22 cellular contexts compared by ENCODE assay signal in the genomic region with DNA sequence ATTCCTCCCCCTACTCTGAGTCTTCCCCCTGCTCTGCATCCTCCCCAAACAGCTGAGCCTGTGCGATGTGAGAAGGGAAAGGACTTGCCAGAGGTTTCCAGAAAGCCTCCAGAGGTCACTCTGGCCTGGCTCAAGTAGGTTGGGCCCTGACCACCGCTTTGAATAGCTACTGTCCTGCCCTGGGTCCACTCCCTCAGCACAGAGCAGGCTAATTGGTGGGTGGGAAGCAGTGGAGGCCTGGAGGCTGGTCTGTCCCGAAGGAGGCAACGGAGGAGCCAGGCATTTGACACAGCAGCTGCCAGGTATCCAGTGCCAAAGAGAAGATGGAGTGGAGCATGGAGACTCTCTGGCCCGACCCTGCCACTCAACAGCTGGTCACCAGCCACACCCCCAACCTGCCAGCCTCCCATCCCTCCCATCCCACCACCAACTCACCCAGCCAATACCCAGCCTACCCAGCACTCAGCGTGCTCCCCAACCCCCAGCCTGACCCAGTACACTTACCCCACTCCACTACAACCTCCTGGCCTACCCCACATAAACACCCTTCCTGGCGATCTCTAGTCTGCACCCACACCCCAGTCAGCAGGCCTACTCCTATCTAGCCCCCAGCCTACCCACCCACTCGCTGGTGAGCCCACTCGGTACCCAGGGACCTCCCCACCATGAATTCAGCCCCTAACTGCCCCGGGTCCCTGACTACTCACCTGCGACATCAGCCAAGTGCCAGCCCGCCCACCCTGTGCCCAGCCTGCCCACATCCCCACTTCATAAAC.
DNase-seq lines count a peak whose midpoint lies in the region; ATAC-seq, FAIRE-seq and TF ChIP-seq lines count a peak whose summit lies in the region.
"Had no signal": no experiment of that assay in that cellular context is flagged by ENCODE, and none has a peak within 500 bp of the region (broad histone marks: within the 10 kb centered on the region; RNA-seq: fewer than 3 reads in every experiment).

No MANE protein-coding gene starts in this region.

- H3K27me3 Mint-ChIP-seq in osteocyte (ENCODE audit: unreplicated experiment), result no peaks in the 10 kb centered on the region
- H3K27me3 Mint-ChIP-seq: CD4-positive, CD25-positive, alpha-beta regulatory T cell had no signal

- no peaks in the 10 kb centered on the region for H3K9me3 Mint-ChIP-seq in osteocyte (ENCODE audit: unreplicated experiment)
- H3K9me3 Mint-ChIP-seq: CD4-positive, CD25-positive, alpha-beta regulatory T cell; HFFc6 had no signal

- DNase-seq in cardiac septum (ENCODE audit: low spot score) (peak; percentile 71), Right ventricle myocardium inferior (ENCODE audit: missing footprints) (no peak), medulla oblongata (ENCODE audit: extremely low spot score) (peak; percentile 10), osteocyte (ENCODE audit: extremely low spot score, unreplicated experiment) (no peak), urothelium cell line (ENCODE audit: low spot score) (no peak), HK-2 (ENCODE audit: unreplicated experiment) (no peak), SW 1271 (lab: John Stamatoyannopoulos, UW) (no peak)
- DNase-seq: BE2C; CD4-positive, CD25-positive, alpha-beta regulatory T cell; DMS79 treated with DMSO at 0.1 percent for 48 hours; HFFc6; MV-4-11; NCI-H1105 treated with DMSO at 0.1 percent for 48 hours; NCI-H2029 treated with DMSO at 0.1 percent for 48 hours; NCI-H226; NCI-H524; NCI-H774; NK-92 treated with Interleukin-12 subunit alpha and Interleukin-12 subunit beta, amount 100 ng/mL, for 24 hours had no signal

- no peak overlapping the region for H3K4me3 Mint-ChIP-seq in osteocyte (ENCODE audit: unreplicated experiment)
- H3K4me3 Mint-ChIP-seq: CD4-positive, CD25-positive, alpha-beta regulatory T cell; HFFc6 had no signal

- ATAC-seq in Right ventricle myocardium inferior (no peak), HG02938 (IDR thresholded peaks at IDR 0.05; ENCODE audit: unreplicated experiment) (no peak)

- intact Hi-C loops in cardiac septum (cut with DNase I), result no loop called here
- intact Hi-C loops in Right ventricle myocardium inferior (cut with DNase I), result no loop called here

- no peaks in the 10 kb centered on the region for H3K36me3 Mint-ChIP-seq in osteocyte (ENCODE audit: unreplicated experiment)
- H3K36me3 Mint-ChIP-seq: CD4-positive, CD25-positive, alpha-beta regulatory T cell had no signal

- peak overlapping the region; percentile 23 for H3K27ac Mint-ChIP-seq in osteocyte (ENCODE audit: unreplicated experiment)
- H3K27ac Mint-ChIP-seq: CD4-positive, CD25-positive, alpha-beta regulatory T cell; HFFc6 had no signal

- peak; percentile 42 for FAIRE-seq in urothelium cell line (lab: Jason Lieb, UNC)
- FAIRE-seq: A204.1, H54, HTR-8/SVneo had no signal

- no peak for TF ChIP-seq CTCF in osteocyte (IDR thresholded peaks at IDR 0.05)

- peaks cover 48% of the 10 kb centered on the region for H3K4me1 Mint-ChIP-seq in osteocyte (ENCODE audit: unreplicated experiment)

Comparison
In these comparisons a context has a peak if more than half of its experiments do, and no peak if none do; other contexts are left out.
1. DNase-seq: peak in cardiac septum (single experiment) and medulla oblongata (single experiment); none in Right ventricle myocardium inferior (single experiment), osteocyte (single experiment), urothelium cell line (single experiment), HK-2 (single experiment) and SW 1271 (0 of 2).